In genomic region chr2:11014026-11014425, GRCh38 we compare ENCODE assay signal across 23 cellular contexts.
"Had no signal": no experiment of that assay in that cellular context is flagged by ENCODE, and none has a peak within 500 bp of the region (broad histone marks: within the 10 kb centered on the region; RNA-seq: fewer than 3 reads in every experiment).

No MANE protein-coding gene starts in this region.

- H3K27ac ChIP-seq: epithelial cell of prostate, esophagus squamous epithelium, gastrocnemius medialis, heart right ventricle, left lung, lower lobe of right lung had no signal

- ATAC-seq: esophagus mucosa, gastrocnemius medialis, heart right ventricle, left colon, left lung, left ventricle myocardium superior, lower lobe of right lung, mucosa of descending colon had no signal

- FAIRE-seq: colon, endometrium, islet of Langerhans, keratinocyte had no signal

- H3K4me3 ChIP-seq: esophagus squamous epithelium, gastrocnemius medialis, heart right ventricle, left lung, lower lobe of right lung, mucosa of descending colon had no signal

- DNase-seq: cortex of kidney; effector CD4-positive, alpha-beta T cell; effector memory CD4-positive, alpha-beta T cell; erythroblast; esophagus squamous epithelium; foreskin fibroblast; foreskin melanocyte; gastrocnemius medialis; glutamatergic neuron; heart right ventricle; hippocampal formation; left colon; left lung; left ventricle myocardium superior; lower lobe of right lung; mesenchymal stem cell; mucosa of descending colon had no signal
